Comparison of ENCODE assay signal across 1 cellular context in genomic region chr6:43287717-43288679, GRCh38.
TF ChIP-seq lines count a peak whose summit lies in the region.

No MANE protein-coding gene starts in this region.

TF ChIP-seq in K562, 482 proteins besides CTCF, POLR2A, EP300 and RAD21:
- no peak for TF ChIP-seq LEF1 (IDR thresholded peaks at IDR 0.05)
- no peak for TF ChIP-seq ZBTB40 (IDR thresholded peaks at IDR 0.05)
- TF ChIP-seq ZBTB40 (CRISPR knock-in tag; IDR thresholded peaks at IDR 0.05): 0 out of 2 replicates have a peak, but pooled peaks have one; percentile 15
TF ChIP-seq in K562: peak in this region for 1.
